ENCODE assay signal across 1 cellular context in genomic region chr3:140424211-140424610, GRCh38.
TF ChIP-seq lines count a peak whose summit lies in the region.

No MANE protein-coding gene starts in this region.

TF ChIP-seq in GM23338, 12 proteins besides CTCF, POLR2A, EP300 and RAD21 (continued from another document):
- TF ChIP-seq ETS1 (IDR thresholded peaks at IDR 0.05): no peak
- TF ChIP-seq, protein P1, sequence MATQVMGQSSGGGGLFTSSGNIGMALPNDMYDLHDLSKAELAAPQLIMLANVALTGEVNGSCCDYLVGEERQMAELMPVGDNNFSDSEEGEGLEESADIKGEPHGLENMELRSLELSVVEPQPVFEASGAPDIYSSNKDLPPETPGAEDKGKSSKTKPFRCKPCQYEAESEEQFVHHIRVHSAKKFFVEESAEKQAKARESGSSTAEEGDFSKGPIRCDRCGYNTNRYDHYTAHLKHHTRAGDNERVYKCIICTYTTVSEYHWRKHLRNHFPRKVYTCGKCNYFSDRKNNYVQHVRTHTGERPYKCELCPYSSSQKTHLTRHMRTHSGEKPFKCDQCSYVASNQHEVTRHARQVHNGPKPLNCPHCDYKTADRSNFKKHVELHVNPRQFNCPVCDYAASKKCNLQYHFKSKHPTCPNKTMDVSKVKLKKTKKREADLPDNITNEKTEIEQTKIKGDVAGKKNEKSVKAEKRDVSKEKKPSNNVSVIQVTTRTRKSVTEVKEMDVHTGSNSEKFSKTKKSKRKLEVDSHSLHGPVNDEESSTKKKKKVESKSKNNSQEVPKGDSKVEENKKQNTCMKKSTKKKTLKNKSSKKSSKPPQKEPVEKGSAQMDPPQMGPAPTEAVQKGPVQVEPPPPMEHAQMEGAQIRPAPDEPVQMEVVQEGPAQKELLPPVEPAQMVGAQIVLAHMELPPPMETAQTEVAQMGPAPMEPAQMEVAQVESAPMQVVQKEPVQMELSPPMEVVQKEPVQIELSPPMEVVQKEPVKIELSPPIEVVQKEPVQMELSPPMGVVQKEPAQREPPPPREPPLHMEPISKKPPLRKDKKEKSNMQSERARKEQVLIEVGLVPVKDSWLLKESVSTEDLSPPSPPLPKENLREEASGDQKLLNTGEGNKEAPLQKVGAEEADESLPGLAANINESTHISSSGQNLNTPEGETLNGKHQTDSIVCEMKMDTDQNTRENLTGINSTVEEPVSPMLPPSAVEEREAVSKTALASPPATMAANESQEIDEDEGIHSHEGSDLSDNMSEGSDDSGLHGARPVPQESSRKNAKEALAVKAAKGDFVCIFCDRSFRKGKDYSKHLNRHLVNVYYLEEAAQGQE (IDR thresholded peaks at IDR 0.05; ENCODE audit: unreplicated experiment): no peak
